Comparison of ENCODE assay signal across 1 cellular context in genomic region chr7:17932770-17933169, GRCh38.
TF ChIP-seq lines count a peak whose summit lies in the region.

No MANE protein-coding gene starts in this region.

TF ChIP-seq in GM23338, 12 proteins besides CTCF, POLR2A, EP300 and RAD21 (continued from another document):
- no peak for TF ChIP-seq ZNF462 (CRISPR knock-in tag; IDR thresholded peaks at IDR 0.05)
- no peak for TF ChIP-seq JUNB (IDR thresholded peaks at IDR 0.05; ENCODE audit: unreplicated experiment)
- TF ChIP-seq REST (IDR thresholded peaks at IDR 0.05; ENCODE audit: unreplicated experiment) = no peak
- no peak for TF ChIP-seq EZH2 (IDR thresholded peaks at IDR 0.05; ENCODE audit: low read depth, unreplicated experiment)
- no peak for TF ChIP-seq ETS1 (IDR thresholded peaks at IDR 0.05)
TF ChIP-seq in GM23338: peak in this region for 0.
